ENCODE assay signal across 8 cellular contexts in genomic region chr4:47122592-47123291, GRCh38.
DNase-seq lines count a peak whose midpoint lies in the region; ATAC-seq and TF ChIP-seq lines count a peak whose summit lies in the region.

No MANE protein-coding gene starts in this region.

- H3K27me3 ChIP-seq in OCI-LY1 (ENCODE audit: insufficient read depth, low read length) (no peaks in the 10 kb centered on the region), neuronal stem cell (ENCODE audit: control insufficient read depth in 3 of 3, insufficient read depth in 3 of 3, low read depth in 1 of 3, low read length in 3 of 3) (no peaks in the 10 kb centered on the region)

- H3K4me3 Mint-ChIP-seq in activated T-cell treated with anti-CD3 and anti-CD28 coated beads, Interleukin-2, amount 50 U/mL, for 24 hours = no peak overlapping the region

- no peak overlapping the region for H3K4ac ChIP-seq in neuronal stem cell (ENCODE audit: low read length)

- no peak overlapping the region for H2BK12ac ChIP-seq in neuronal stem cell (ENCODE audit: low read length)

- peaks cover 6% of the 10 kb centered on the region for H3K27me3 Mint-ChIP-seq in activated T-cell treated with anti-CD3 and anti-CD28 coated beads, Interleukin-2, amount 50 U/mL, for 24 hours

- ATAC-seq in GM21526 (IDR thresholded peaks at IDR 0.05; ENCODE audit: low FRiP score, unreplicated experiment) = peak; percentile 86

- H3K14ac ChIP-seq in neuronal stem cell (ENCODE audit: low read length) = no peak overlapping the region

- no peaks in the 10 kb centered on the region for H3K36me3 ChIP-seq in OCI-LY1 (ENCODE audit: insufficient read depth, low read length)
- no peaks in the 10 kb centered on the region for H3K36me3 ChIP-seq in neuronal stem cell (replicated peaks in 1 of 2; ENCODE audit: control insufficient read depth in 2 of 2, insufficient read depth in 2 of 2, low read length in 2 of 2)

- H3K79me1 ChIP-seq in neuronal stem cell (ENCODE audit: low read depth, low read length) = no peaks in the 10 kb centered on the region

- DNase-seq in GDM1 (lab: John Stamatoyannopoulos, UW) (peak; percentile 44), HS-27A (ENCODE audit: low read depth) (peak; percentile 69), fibroblast of the aortic adventitia (ENCODE audit: low read depth) (peak; percentile 86), neuronal stem cell (ENCODE audit: low spot score) (peak; percentile 80), cortex of kidney (lab: John Stamatoyannopoulos, UW) (no peak)
- DNase-seq in activated T-cell treated with anti-CD3 and anti-CD28 coated beads, Interleukin-2, amount 50 U/mL, for 24 hours = peak; percentile 32

- no peaks in the 10 kb centered on the region for H3F3A ChIP-seq in OCI-LY1 (ENCODE audit: insufficient read depth, low read length)

- no peaks in the 10 kb centered on the region for H4K20me1 ChIP-seq in OCI-LY1 (ENCODE audit: insufficient read depth, low read length)

- no peak overlapping the region for H3K4me2 ChIP-seq in OCI-LY1 (ENCODE audit: low read length)
- H3K4me2 ChIP-seq in neuronal stem cell (ENCODE audit: insufficient read depth, low read length, poor library complexity, severe bottlenecking) = no peak overlapping the region

- no peak overlapping the region for H3K27ac Mint-ChIP-seq in activated T-cell treated with anti-CD3 and anti-CD28 coated beads, Interleukin-2, amount 50 U/mL, for 24 hours

- H3K9me2 ChIP-seq in OCI-LY1 (ENCODE audit: low read depth, low read length) = no peaks in the 10 kb centered on the region

- H2BK5ac ChIP-seq in neuronal stem cell (ENCODE audit: low read length) = no peak overlapping the region

- H3K27ac ChIP-seq in OCI-LY1 (ENCODE audit: low read depth, low read length, poor library complexity, severe bottlenecking) = no peak overlapping the region
- no peak overlapping the region for H3K27ac ChIP-seq in neuronal stem cell (replicated peaks; ENCODE audit: low read length)

- H3K36me3 Mint-ChIP-seq in activated T-cell treated with anti-CD3 and anti-CD28 coated beads, Interleukin-2, amount 50 U/mL, for 24 hours (ENCODE audit: low read depth) = no peaks in the 10 kb centered on the region

- no peak overlapping the region for H3K23ac ChIP-seq in neuronal stem cell (ENCODE audit: low read depth, low read length, poor library complexity)

- no peak overlapping the region for H3K18ac ChIP-seq in neuronal stem cell (ENCODE audit: low read length)

- H3K9ac ChIP-seq in OCI-LY1 (ENCODE audit: low read length) (no peak overlapping the region), neuronal stem cell (ENCODE audit: low read depth, low read length, poor library complexity) (no peak overlapping the region)

- WGBS in neuronal stem cell (ENCODE audit: extremely low coverage in 2 of 2, insufficient read length in 2 of 2, insufficient replicate concordance in 1 of 2), 2 donors = no CpG with 5 or more reads among the region's 4 CpGs

- H3K9me3 ChIP-seq in OCI-LY1 (ENCODE audit: low read length) (no peaks in the 10 kb centered on the region), neuronal stem cell (replicated peaks in 1 of 2; ENCODE audit: control insufficient read depth in 2 of 2, insufficient read depth in 1 of 2, low read depth in 1 of 2, low read length in 2 of 2) (no peaks in the 10 kb centered on the region)

- no peak overlapping the region for H4K91ac ChIP-seq in neuronal stem cell (ENCODE audit: low read depth, low read length, poor library complexity)

- TF ChIP-seq CTCF in OCI-LY1 (IDR thresholded peaks at IDR 0.05; ENCODE audit: low read length) = peak; percentile 88
- peak; percentile 94 for TF ChIP-seq CTCF in fibroblast of the aortic adventitia (IDR thresholded peaks at IDR 0.05; ENCODE audit: insufficient read depth, low read length)

- H2AFZ ChIP-seq in OCI-LY1 (ENCODE audit: low read length) (no peak overlapping the region), neuronal stem cell (ENCODE audit: low read length) (no peak overlapping the region)

- no peak overlapping the region for H2AK5ac ChIP-seq in neuronal stem cell (ENCODE audit: low read depth, low read length)

- H3K79me2 ChIP-seq in OCI-LY1 (ENCODE audit: insufficient read depth, low read length) = no peaks in the 10 kb centered on the region

- no peaks in the 10 kb centered on the region for H3K4me1 Mint-ChIP-seq in activated T-cell treated with anti-CD3 and anti-CD28 coated beads, Interleukin-2, amount 50 U/mL, for 24 hours (ENCODE audit: low read depth)

- H2BK15ac ChIP-seq in neuronal stem cell (ENCODE audit: low read length) = no peak overlapping the region

- H3K4me3 ChIP-seq in OCI-LY1 (ENCODE audit: low read depth, low read length, poor library complexity, severe bottlenecking) = no peak overlapping the region
- H3K4me3 ChIP-seq in fibroblast of the aortic adventitia (ENCODE audit: low read depth, low read length) = no peak overlapping the region
- no peak overlapping the region for H3K4me3 ChIP-seq in neuronal stem cell (ENCODE audit: low read length in 2 of 2)

- no peaks in the 10 kb centered on the region for H3K9me3 Mint-ChIP-seq in activated T-cell treated with anti-CD3 and anti-CD28 coated beads, Interleukin-2, amount 50 U/mL, for 24 hours

- H3K4me1 ChIP-seq in OCI-LY1 (ENCODE audit: insufficient read depth, low read length, severe bottlenecking) (no peaks in the 10 kb centered on the region), neuronal stem cell (ENCODE audit: control insufficient read depth in 2 of 2, insufficient read depth in 1 of 2, low read depth in 1 of 2, low read length in 2 of 2) (no peaks in the 10 kb centered on the region)

- H4K8ac ChIP-seq in neuronal stem cell (ENCODE audit: low read depth, low read length) = no peak overlapping the region

- H2BK120ac ChIP-seq in neuronal stem cell (ENCODE audit: low read depth, low read length) = no peak overlapping the region
